Comparison of ENCODE assay signal across 13 cellular contexts in the genomic region with DNA sequence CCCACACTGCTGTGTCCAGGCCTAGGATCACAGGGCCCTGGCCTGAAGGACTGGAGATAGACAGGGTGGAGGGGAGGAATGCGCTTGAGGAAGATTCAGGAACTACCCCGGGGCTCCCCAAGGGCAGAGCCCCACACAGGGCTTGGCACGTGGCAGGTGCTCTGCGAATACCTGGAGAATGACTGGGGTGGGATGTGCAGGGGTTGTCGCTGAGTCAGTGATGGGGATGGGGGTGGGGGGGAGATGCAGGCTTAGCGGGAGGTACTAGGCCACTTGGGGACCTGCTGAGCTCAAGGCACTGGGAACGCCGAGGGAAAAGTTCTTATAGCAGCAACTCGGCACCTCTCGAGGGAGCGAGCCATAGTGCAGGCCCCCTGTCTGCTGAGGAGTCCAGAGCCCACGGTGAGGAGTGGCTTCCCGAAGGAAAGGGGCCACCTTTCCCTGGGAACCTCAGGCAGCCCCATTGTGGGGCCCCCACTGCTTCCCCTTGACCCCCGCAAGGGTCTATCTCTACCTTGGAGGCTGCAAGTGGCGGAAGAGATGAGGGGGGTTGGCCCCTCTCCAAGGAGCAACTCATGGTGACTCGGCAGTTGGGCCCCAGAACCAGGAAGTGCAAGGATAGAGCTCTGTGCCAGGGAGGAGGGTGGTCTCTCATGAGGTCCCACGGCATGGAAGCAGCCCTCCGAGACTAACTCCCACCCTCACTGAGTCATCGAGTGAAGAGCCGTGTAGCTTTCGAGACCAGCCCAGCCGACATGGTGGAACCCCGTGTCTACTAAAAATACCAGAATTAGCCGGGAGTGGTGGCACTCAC. TPM values are rescaled to one million over a fixed set of nuclear protein-coding genes. Genes with fewer than 3 reads are reported as not detected.
DNase-seq lines count a peak whose midpoint lies in the region; ATAC-seq, FAIRE-seq and TF ChIP-seq lines count a peak whose summit lies in the region.
"Had no signal": no experiment of that assay in that cellular context is flagged by ENCODE, and none has a peak within 500 bp of the region (broad histone marks: within the 10 kb centered on the region; RNA-seq: fewer than 3 reads in every experiment).

No MANE protein-coding gene starts in this region.

- TF ChIP-seq CTCF in HEK293 (tag by site-specific recombination; IDR thresholded peaks at IDR 0.05) = no peak
- TF ChIP-seq CTCF in WTC11 (IDR thresholded peaks at IDR 0.05) = no peak
- no peak for TF ChIP-seq CTCF in kidney (IDR thresholded peaks at IDR 0.05; ENCODE audit: borderline replicate concordance, extremely low read depth, insufficient read depth)

- no peaks in the 10 kb centered on the region; the same call in 1 of the 2 replicates for H3K36me3 Mint-ChIP-seq in WTC11
- H3K36me3 Mint-ChIP-seq: CD4-positive, alpha-beta memory T cell had no signal

- POLR2A ChIA-PET in HEK293 (lab: Yijun Ruan, JAX) = interaction anchor here (1.0 kb wide), 1 partner anchor 34 kb away, joined by 3 read pairs; no protein-coding TSS in a partner anchor
- POLR2A ChIA-PET in WTC11 (lab: Charles Lee) = interaction anchor here (0.8 kb wide), 1 partner anchor 23 kb away, joined by 3 read pairs; no protein-coding TSS in a partner anchor

- H3K4me1 Mint-ChIP-seq in WTC11 = peaks cover 10% of the 10 kb centered on the region

- CTCF ChIA-PET in HEK293 (lab: Yijun Ruan, JAX) (interaction anchor here (0.6 kb wide), 1 partner anchor 35 kb away, joined by 3 read pairs; no protein-coding TSS in a partner anchor), WTC11 (lab: Charles Lee) (interaction anchor here (0.6 to 3.0 kb wide), 9 partner anchors 10 to 187 kb away, joined by 3 to 9 read pairs (median 4); no protein-coding TSS in a partner anchor)

- peak; percentile 52 for DNase-seq in A172 (ENCODE audit: low spot score)
- DNase-seq in WTC11 (ENCODE audit: low spot score) = no peak
- peak; percentile 59 for DNase-seq in kidney
- no peak for DNase-seq in NCI-H748 (lab: John Stamatoyannopoulos, UW; ENCODE audit: unreplicated experiment)
- no peak for DNase-seq in activated naive CD4-positive, alpha-beta T cell treated with anti-CD3 and anti-CD28 coated beads, Interleukin-2, amount 50 U/mL, for 16 hours
- no peak for DNase-seq in ecto neural progenitor cell (ENCODE audit: low spot score)
- no peak for DNase-seq in NCI-H1930 (lab: John Stamatoyannopoulos, UW)
- DNase-seq: activated CD8-positive, alpha-beta T cell treated with anti-CD3 and anti-CD28 coated beads for 36 hours; stimulated activated naive CD4-positive, alpha-beta T cell had no signal

- no peaks in the 10 kb centered on the region for H3K9me3 ChIP-seq in HEK293 (ENCODE audit: control insufficient read depth, insufficient read depth, low read depth, low read length)
- H3K9me3 ChIP-seq in kidney (ENCODE audit: control insufficient read depth in 1 of 2, low read length in 2 of 2) = no peaks in the 10 kb centered on the region
- H3K9me3 ChIP-seq: right lobe of liver had no signal

- H3K27ac Mint-ChIP-seq in WTC11 = peak overlapping the region; percentile 89
- H3K27ac Mint-ChIP-seq: activated CD8-positive, alpha-beta T cell treated with anti-CD3 and anti-CD28 coated beads for 36 hours; CD4-positive, alpha-beta memory T cell had no signal

- no peaks in the 10 kb centered on the region for H3K9me3 Mint-ChIP-seq in WTC11
- H3K9me3 Mint-ChIP-seq: activated CD8-positive, alpha-beta T cell treated with anti-CD3 and anti-CD28 coated beads for 36 hours; CD4-positive, alpha-beta memory T cell had no signal

- no peak overlapping the region for H3K27ac ChIP-seq in HEK293 (ENCODE audit: extremely low read depth, low read depth, low read length)
- no peak overlapping the region for H3K27ac ChIP-seq in kidney (ENCODE audit: low read depth in 2 of 2, low read length in 2 of 2)
- H3K27ac ChIP-seq: right lobe of liver had no signal

- intact Hi-C loops in kidney (cut with DNase I) = no loop called here

- H3K9ac ChIP-seq in kidney (ENCODE audit: low read length in 2 of 2) = no peak overlapping the region

- H3K36me3 ChIP-seq in HEK293 (ENCODE audit: control insufficient read depth in 2 of 2, insufficient read depth in 1 of 2, low read length in 2 of 2) (peaks cover 0 to 46% of the 10 kb centered on the region in 2 experiments; a peak in 2 of 3 replicates), kidney (ENCODE audit: control insufficient read depth in 1 of 2, insufficient read depth in 2 of 2, low read length in 2 of 2) (peaks cover 2 to 8% of the 10 kb centered on the region in 2 donors)
- H3K36me3 ChIP-seq: right lobe of liver had no signal

- peak; percentile 56 for ATAC-seq in WTC11
- ATAC-seq: activated CD8-positive, alpha-beta T cell treated with anti-CD3 and anti-CD28 coated beads for 36 hours had no signal

- FAIRE-seq in kidney (lab: Jason Lieb, UNC) = no peak
- FAIRE-seq: islet of Langerhans had no signal

- H3K27me3 Mint-ChIP-seq in WTC11 (ENCODE audit: low read depth) = no peaks in the 10 kb centered on the region
- H3K27me3 Mint-ChIP-seq: activated CD8-positive, alpha-beta T cell treated with anti-CD3 and anti-CD28 coated beads for 36 hours; CD4-positive, alpha-beta memory T cell had no signal

- H3K4me3 ChIP-seq in HEK293 (ENCODE audit: low read depth, low read length) (no peak overlapping the region), kidney (ENCODE audit: low read length in 2 of 2) (no peak overlapping the region)
- H3K4me3 ChIP-seq: right lobe of liver had no signal

- no peak overlapping the region for H3K4me3 Mint-ChIP-seq in WTC11
- H3K4me3 Mint-ChIP-seq: activated CD8-positive, alpha-beta T cell treated with anti-CD3 and anti-CD28 coated beads for 36 hours; CD4-positive, alpha-beta memory T cell had no signal

- no peaks in the 10 kb centered on the region for H3K4me1 ChIP-seq in HEK293 (ENCODE audit: control insufficient read depth, insufficient read depth, low read length)
- H3K4me1 ChIP-seq in kidney (ENCODE audit: control insufficient read depth in 1 of 2, insufficient read depth in 1 of 2, low read depth in 1 of 2, low read length in 2 of 2) = no peaks in the 10 kb centered on the region

TF ChIP-seq in HEK293, 187 proteins besides CTCF, POLR2A, EP300 and RAD21:
- peak; percentile 54 for TF ChIP-seq ZIC2 (tag by site-specific recombination; IDR thresholded peaks at IDR 0.05)
- peak; percentile 30; the same call in 1 of the 2 replicates for TF ChIP-seq GLIS2 (tag by site-specific recombination; IDR thresholded peaks at IDR 0.05)
- no peak for TF ChIP-seq ZNF561 (tag by site-specific recombination; IDR thresholded peaks at IDR 0.05; ENCODE audit: borderline replicate concordance)
- peak; percentile 16; the same call in 1 of the 2 replicates for TF ChIP-seq GLIS1 (tag by site-specific recombination; IDR thresholded peaks at IDR 0.05)

TF ChIP-seq in WTC11, 78 proteins besides CTCF, POLR2A, EP300 and RAD21:
- TF ChIP-seq IRF2 (CRISPR knock-in tag; IDR thresholded peaks at IDR 0.05; ENCODE audit: borderline replicate concordance, low read depth) (no peak), SP1 (CRISPR knock-in tag; conservative IDR thresholded peaks at IDR 0.05) (no peak), ZNF121 (CRISPR knock-in tag; IDR thresholded peaks at IDR 0.05) (peak; percentile 79; the same call in 1 of the 2 replicates)

RNA-seq across cellular contexts. Expression of gene SRC, which starts 33.1 kb away (rescaled TPM):
- 15.3 and 17.8 TPM in 2 replicates for total RNA-seq in A172 (2014; rRNA removed; shearing (Covaris generic))
- 27.4 to 33.3 TPM (median 30.4 TPM) in 3 replicates for total RNA-seq in WTC11 (2021)
- 70.0 TPM for total RNA-seq in kidney
- polyA plus RNA-seq in kidney (ENCODE audit: insufficient read depth, low read depth, low replicate concordance) = 28.5 TPM

Comparison
In these comparisons a context has a peak if more than half of its experiments do, and no peak if none do; other contexts are left out.
1. DNase-seq: peak in A172 (single experiment) and kidney (single experiment); none in WTC11 (single experiment), NCI-H748 (single experiment), activated naive CD4-positive, alpha-beta T cell treated with anti-CD3 and anti-CD28 coated beads, Interleukin-2, amount 50 U/mL, for 16 hours (single experiment), ecto neural progenitor cell (single experiment) and NCI-H1930 (0 of 2).